13 cellular contexts compared by ENCODE assay signal in genomic region chr12:43370299-43370698, GRCh38.
DNase-seq lines count a peak whose midpoint lies in the region; ATAC-seq, FAIRE-seq and TF ChIP-seq lines count a peak whose summit lies in the region.
"Had no signal": no experiment of that assay in that cellular context is flagged by ENCODE, and none has a peak within 500 bp of the region (broad histone marks: within the 10 kb centered on the region; RNA-seq: fewer than 3 reads in every experiment).

No MANE protein-coding gene starts in this region.

- no peaks in the 10 kb centered on the region for H3K36me3 ChIP-seq in K562 (ENCODE audit: control insufficient read depth, insufficient read depth, low read length)

- no peak overlapping the region for H3K27ac ChIP-seq in K562 (ENCODE audit: extremely low read depth, low read depth, low read length)

- H3K9me1 ChIP-seq in K562 (ENCODE audit: control insufficient read depth, insufficient read depth, low read length), result no peaks in the 10 kb centered on the region

- no peak overlapping the region for H3K9ac ChIP-seq in K562 (ENCODE audit: insufficient read depth in 1 of 2, low read depth in 2 of 2, low read length in 2 of 2)

- no peak for ATAC-seq in K562
- ATAC-seq in GM19397 (IDR thresholded peaks at IDR 0.05; ENCODE audit: unreplicated experiment), result no peak

- H3K4me3 ChIP-seq in K562, result no peak overlapping the region

- in situ Hi-C loops in K562 (cut with MboI), result no loop called here

- TF ChIP-seq CTCF in K562 (IDR thresholded peaks at IDR 0.05 in 2 of 3, conservative IDR thresholded peaks at IDR 0.05 in 1 of 3; ENCODE audit: insufficient read depth in 2 of 3, low read depth in 1 of 3, low read length in 3 of 3), result no peak

- H2AFZ ChIP-seq in K562 (ENCODE audit: low read depth, low read length), result no peak overlapping the region

- peak; percentile 80 for DNase-seq in ELR (ENCODE audit: low read depth)
- peak; percentile 14 for DNase-seq in MV-4-11 (lab: John Stamatoyannopoulos, UW)
- no peak for DNase-seq in K562 (ENCODE audit: extremely low read depth in 1 of 4, low spot score in 3 of 4)
- peak; percentile 84 for DNase-seq in kidney tubule cell (ENCODE audit: low spot score)
- DNase-seq in NCI-H345 (lab: John Stamatoyannopoulos, UW), result no peak
- DNase-seq in activated T-cell treated with anti-CD3 and anti-CD28 coated beads, Interleukin-2, amount 50 U/mL, for 48 hours, result no peak
- DNase-seq in HuH-7.5 (ENCODE audit: low spot score), result no peak
- DNase-seq: activated CD4-positive, alpha-beta T cell treated with anti-CD3 and anti-CD28 coated beads, Interleukin-2, amount 50 U/mL, for 48 hours; activated gamma-delta T cell treated with Interleukin-2 at 50 U/mL for 16 hours; H9; mesendoderm had no signal

- BruUV-seq in K562 (replicated peaks; lab: Mats Ljungman, UMichigan), result no TSS peak

- no peak overlapping the region for H3K4me2 ChIP-seq in K562 (ENCODE audit: insufficient read depth, low read length)

- no peaks in the 10 kb centered on the region for H3K79me2 ChIP-seq in K562 (ENCODE audit: control insufficient read depth, insufficient read depth, low read length)

- TF ChIP-seq POLR2A in K562 (conservative IDR thresholded peaks at IDR 0.05), result no peak

- H4K20me1 ChIP-seq in K562 (replicated peaks; ENCODE audit: control insufficient read depth, insufficient read depth, low read length), result no peaks in the 10 kb centered on the region

- 0% methylated on average over 1 of the region's 1 CpG for WGBS in K562 (ENCODE audit: insufficient coverage, low coverage, missing lambda C conversion rate)

- no peaks in the 10 kb centered on the region for H3K27me3 ChIP-seq in K562 (ENCODE audit: control insufficient read depth in 2 of 2, insufficient read depth in 2 of 2, low read length in 2 of 2)

- POLR2A ChIA-PET in K562 (lab: Yijun Ruan, JAX), result no interaction called here

- intact Hi-C loops in K562 (cut with micrococcal nuclease), result no loop called here

- H3K9me3 ChIP-seq in K562 (replicated peaks; ENCODE audit: control insufficient read depth, insufficient read depth, low read depth, low read length), result no peaks in the 10 kb centered on the region

- FAIRE-seq in K562 (lab: Jason Lieb, UNC), result no peak
- FAIRE-seq: colon had no signal

- H3K4me1 ChIP-seq in K562 (replicated peaks in 1 of 2; ENCODE audit: control insufficient read depth in 2 of 2, insufficient read depth in 2 of 2, low read length in 2 of 2), result no peaks in the 10 kb centered on the region

- no peak for TF ChIP-seq RAD21 in K562 (CRISPR knock-in tag; conservative IDR thresholded peaks at IDR 0.05 in 1 of 2, IDR thresholded peaks at IDR 0.05 in 1 of 2)

- no peak for TF ChIP-seq EP300 in K562 (IDR thresholded peaks at IDR 0.05; ENCODE audit: low read length)

- CTCF ChIA-PET in K562 (lab: Yijun Ruan, JAX; ENCODE audit: low intra/inter-chr PET ratio), result no interaction called here

TF ChIP-seq in K562, 482 proteins besides CTCF, POLR2A, EP300 and RAD21:
- TF ChIP-seq ATF3 (IDR thresholded peaks at IDR 0.05) (0 out of 2 replicates have a peak, but pooled peaks have one; percentile 16), ATF3 (CRISPR knock-in tag; conservative IDR thresholded peaks at IDR 0.05) (no peak), ZNF253 (CRISPR knock-in tag; conservative IDR thresholded peaks at IDR 0.05) (no peak), NCOR1 (IDR thresholded peaks at IDR 0.05) (no peak), BRF2 (IDR thresholded peaks at IDR 0.05; ENCODE audit: borderline replicate concordance, insufficient read depth, insufficient read length) (no peak), SMARCA5 (IDR thresholded peaks at IDR 0.05) (no peak)

Comparison
In these comparisons a context has a peak if more than half of its experiments do, and no peak if none do; other contexts are left out.
1. DNase-seq: peak in ELR (single experiment), MV-4-11 (single experiment) and kidney tubule cell (single experiment); none in K562 (0 of 4), NCI-H345 (single experiment), activated T-cell treated with anti-CD3 and anti-CD28 coated beads, Interleukin-2, amount 50 U/mL, for 48 hours (0 of 2) and HuH-7.5 (single experiment).